Comparison of ENCODE assay signal across 7 cellular contexts in genomic region chr6:36886948-36887347, GRCh38. TPM values are rescaled to one million over a fixed set of nuclear protein-coding genes. Genes with fewer than 3 reads are reported as not detected.
DNase-seq lines count a peak whose midpoint lies in the region; ATAC-seq and TF ChIP-seq lines count a peak whose summit lies in the region.

No MANE protein-coding gene starts in this region.

- TF ChIP-seq EP300 in esophagus muscularis mucosa (IDR thresholded peaks at IDR 0.05), result no peak

- H3K4me2 ChIP-seq in GM23248 (ENCODE audit: unreplicated experiment), result peak overlapping the region; percentile 88

- ATAC-seq in Panc1, result no peak
- ATAC-seq in gastrocnemius medialis, result no peak

- CTCF ChIA-PET in Panc1 (lab: Charles Lee), result interaction anchor here (0.6 kb wide), 1 partner anchor 131 kb away, joined by 10 read pairs; no protein-coding TSS in a partner anchor

- peaks cover 65% of the 10 kb centered on the region for H3K79me2 ChIP-seq in GM23248 (ENCODE audit: insufficient read depth)

- H3F3A ChIP-seq in GM23248 (ENCODE audit: insufficient read depth), result no peaks in the 10 kb centered on the region

- H3K4me1 ChIP-seq in GM23248 (ENCODE audit: insufficient read depth) (peaks cover 17% of the 10 kb centered on the region; the same call in 1 of the 2 replicates), Panc1 (ENCODE audit: control insufficient read depth, insufficient read depth, low read length) (peaks cover 8% of the 10 kb centered on the region; the same call in 1 of the 2 replicates), esophagus muscularis mucosa (peaks cover 18 to 40% (median 36%) of the 10 kb centered on the region in 4 donors), gastrocnemius medialis (peaks cover 24 to 25% of the 10 kb centered on the region in 2 donors)

- no TSS peak for BruUV-seq in Panc1 (replicated peaks; lab: Mats Ljungman, UMichigan)

- WGBS in GM23248 (ENCODE audit: low coverage in 1 of 2, low lambda C conversion rate in 2 of 2, missing lambda C conversion rate in 2 of 2), 2 experiments, result 49 to 52% methylated on average over 9 of the region's 9 CpGs
- 73% methylated on average over 9 of the region's 9 CpGs for WGBS in esophagus muscularis mucosa

- H3K4me3 ChIP-seq in GM23248 (peak overlapping the region; percentile 99), Panc1 (ENCODE audit: low read depth in 2 of 2, low read length in 2 of 2) (peak overlapping the region; percentile 73 to 100), esophagus muscularis mucosa (peak overlapping the region; percentile 71 to 88 (median 82)), gastrocnemius medialis (peak overlapping the region in 2 of 4 donors; percentile 82 to 92)

- 0 out of 2 replicates have a peak overlapping the region, but pooled peaks have one; percentile 71 for H3K27ac ChIP-seq in GM23248
- H3K27ac ChIP-seq in Panc1 (ENCODE audit: low read length), result peak overlapping the region; percentile 98
- peak overlapping the region; percentile 86 to 89 (median 88) for H3K27ac ChIP-seq in esophagus muscularis mucosa (replicated peaks in 1 of 4)
- peak overlapping the region in 3 of 4 donors; percentile 83 to 91 (median 90) for H3K27ac ChIP-seq in gastrocnemius medialis

- in situ Hi-C loops in GM23248 (cut with MboI) (loop anchor here (25.0 kb wide), 1 partner anchor 325 kb away; no protein-coding TSS in a partner anchor), Panc1 (cut with HindIII; ENCODE audit: low pct_unique_long_range_greater_than_20kb, low sequenced_read_pairs) (no loop called here), gastrocnemius medialis (cut with MboI; ENCODE audit: low sequenced_read_pairs in 4 of 4) (loop anchor here (10.0 to 25.0 kb wide), 5 partner anchors 98 to 328 kb away; partner anchors contain the start of genes FGD2 (in 1 of the 4) and MTCH1 (in 1 of the 4))

- H4K20me1 ChIP-seq in GM23248 (ENCODE audit: insufficient read depth), result no peaks in the 10 kb centered on the region

- H3K27me3 ChIP-seq in GM23248 (replicated peaks; ENCODE audit: insufficient read depth), result no peaks in the 10 kb centered on the region
- H3K27me3 ChIP-seq in Panc1 (ENCODE audit: control insufficient read depth, insufficient read depth, low read length), result no peaks in the 10 kb centered on the region
- no peaks in the 10 kb centered on the region for H3K27me3 ChIP-seq in esophagus muscularis mucosa
- H3K27me3 ChIP-seq in gastrocnemius medialis, result no peaks in the 10 kb centered on the region

- DNase-seq in GM23248, result no peak
- DNase-seq in Panc1 (ENCODE audit: low read depth, low spot score), result no peak
- no peak for DNase-seq in esophagus muscularis mucosa (ENCODE audit: extremely low spot score)
- DNase-seq in gastrocnemius medialis, result no peak
- no peak for DNase-seq in kidney glomerular epithelial cell (lab: John Stamatoyannopoulos, UW)
- no peak for DNase-seq in SW 1271 (lab: John Stamatoyannopoulos, UW)
- DNase-seq in NCI-H1105 treated with DMSO at 0.1 percent for 48 hours (lab: John Stamatoyannopoulos, UW), result no peak

- no peak for TF ChIP-seq POLR2A in esophagus muscularis mucosa (IDR thresholded peaks at IDR 0.05; ENCODE audit: low read depth)
- TF ChIP-seq POLR2A in gastrocnemius medialis (IDR thresholded peaks at IDR 0.05), result no peak

- H3K9me3 ChIP-seq in GM23248 (ENCODE audit: low read depth) (no peaks in the 10 kb centered on the region), Panc1 (ENCODE audit: control insufficient read depth, insufficient read depth, low read depth, low read length) (no peaks in the 10 kb centered on the region), esophagus muscularis mucosa (no peaks in the 10 kb centered on the region), gastrocnemius medialis (no peaks in the 10 kb centered on the region)

- 0 out of 2 replicates have a peak overlapping the region, but pooled peaks have one; percentile 100 for H2AFZ ChIP-seq in GM23248

- no peaks in the 10 kb centered on the region for H3K36me3 ChIP-seq in GM23248 (ENCODE audit: low read depth)
- H3K36me3 ChIP-seq in Panc1 (ENCODE audit: control insufficient read depth, insufficient read depth, low read length), result no peaks in the 10 kb centered on the region
- peaks cover 0 to 1% (median under 1%) of the 10 kb centered on the region in 4 donors for H3K36me3 ChIP-seq in esophagus muscularis mucosa
- H3K36me3 ChIP-seq in gastrocnemius medialis, result no peaks in the 10 kb centered on the region

- peak overlapping the region; percentile 96 for H3K9ac ChIP-seq in GM23248

- no peaks in the 10 kb centered on the region for H3K9me2 ChIP-seq in GM23248 (ENCODE audit: insufficient read depth)

- POLR2A ChIA-PET in Panc1 (lab: Charles Lee), result no interaction called here

- no peak for TF ChIP-seq CTCF in Panc1 (IDR thresholded peaks at IDR 0.05)
- TF ChIP-seq CTCF in esophagus muscularis mucosa (IDR thresholded peaks at IDR 0.05), result no peak
- no peak for TF ChIP-seq CTCF in gastrocnemius medialis (IDR thresholded peaks at IDR 0.05 in 4 of 5, conservative IDR thresholded peaks at IDR 0.05 in 1 of 5)

- intact Hi-C loops in Panc1 (cut with micrococcal nuclease; ENCODE audit: unreplicated experiment), result loop anchor here (10.0 kb wide), 1 partner anchor 98 kb away; the partner anchor contains the start of gene MTCH1
- intact Hi-C loops in esophagus muscularis mucosa (cut with DNase I), result loop anchor here (5.0 to 10.0 kb wide), 3 partner anchors 95 to 328 kb away; no protein-coding TSS in a partner anchor
- intact Hi-C loops in gastrocnemius medialis (cut with DNase I; ENCODE audit: low total_unique reads), result loop anchor here (5.0 kb wide), 1 partner anchor 285 kb away; the partner anchor contains the start of gene PIM1

RNA-seq across cellular contexts. Expression of gene C6orf89, which starts 1.2 kb away (rescaled TPM):
- 84.0 and 85.5 TPM in 2 replicates for total RNA-seq in GM23248 (2014; rRNA removed; shearing (Covaris generic))
- 73.8 and 73.9 TPM in 2 replicates for polyA plus RNA-seq in GM23248 (2016; fragmentation: Nextera tagmentation; extraction: Ambion mirVana)
- total RNA-seq in Panc1 (2021; ENCODE audit: unreplicated experiment) (59.2 TPM), esophagus muscularis mucosa (10 to 100 TPM; 56.5 to 66.2 (median 59.0) TPM), gastrocnemius medialis (10 to 100 TPM; 30.8 to 53.2 (median 38.8) TPM)
- 32.3 TPM for polyA plus RNA-seq in Panc1 (2012; ENCODE audit: insufficient read length)

RNA-seq across cellular contexts. Expression of gene PPIL1, which starts 12.3 kb away (rescaled TPM):
- 20.4 and 36.3 TPM in 2 replicates for total RNA-seq in GM23248 (2014; rRNA removed; shearing (Covaris generic))
- 27.1 and 30.5 TPM in 2 replicates for polyA plus RNA-seq in GM23248 (2016; fragmentation: Nextera tagmentation; extraction: Ambion mirVana)
- 44.1 TPM for total RNA-seq in Panc1 (2021; ENCODE audit: unreplicated experiment)
- polyA plus RNA-seq in Panc1 (2012; ENCODE audit: insufficient read length), result 34.5 TPM
- total RNA-seq in esophagus muscularis mucosa, result 10 to 100 TPM; 17.6 to 30.3 (median 25.4) TPM
- total RNA-seq in gastrocnemius medialis, result 10 to 100 TPM in 3 of 4 donors, 1 to 10 TPM in 1; 5.4 to 18.7 (median 16.8) TPM

RNA-seq across cellular contexts. Expression of gene CPNE5, which starts 47.7 kb away (rescaled TPM):
- 0.63 TPM in 1 of 2 replicates, not detected in the other for total RNA-seq in GM23248 (2014; rRNA removed; shearing (Covaris generic))
- 0.14 and 0.23 TPM in 2 replicates for polyA plus RNA-seq in GM23248 (2016; fragmentation: Nextera tagmentation; extraction: Ambion mirVana)
- 0.44 TPM for total RNA-seq in Panc1 (2021; ENCODE audit: unreplicated experiment)
- 1.5 TPM for polyA plus RNA-seq in Panc1 (2012; ENCODE audit: insufficient read length)
- 1 to 10 TPM; 2.1 to 4.6 (median 2.6) TPM for total RNA-seq in esophagus muscularis mucosa
- total RNA-seq in gastrocnemius medialis, result under 1 TPM in 1 of 4 donors, not detected in 3; 0.11 TPM
